In the genomic region with DNA sequence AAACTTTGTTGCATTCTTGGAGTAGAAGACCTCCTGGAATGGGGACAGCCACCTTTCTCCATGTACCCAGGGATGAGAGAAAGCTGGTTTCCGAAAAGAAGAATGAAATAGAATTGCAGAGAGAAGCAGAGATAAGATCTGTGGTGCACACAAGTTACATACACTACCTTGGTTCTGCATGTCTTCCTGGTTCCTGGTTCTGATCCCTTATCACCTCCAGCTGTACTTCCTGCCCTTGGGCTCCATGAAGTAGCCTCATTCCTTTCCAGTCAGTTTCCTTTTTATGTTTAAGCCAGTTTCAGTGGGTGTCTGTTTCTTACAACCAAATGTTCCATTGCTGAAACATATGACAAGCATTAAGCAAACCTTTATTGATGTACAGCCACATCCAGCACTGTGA, we compare ENCODE assay signal across 19 cellular contexts.
"Had no signal": no experiment of that assay in that cellular context is flagged by ENCODE, and none has a peak within 500 bp of the region (broad histone marks: within the 10 kb centered on the region; RNA-seq: fewer than 3 reads in every experiment).

No MANE protein-coding gene starts in this region.

- H3K4me1 ChIP-seq: psoas muscle, testis, upper lobe of right lung had no signal

- H3K9me3 ChIP-seq: psoas muscle, testis, upper lobe of right lung had no signal

- H3K36me3 ChIP-seq: upper lobe of right lung had no signal

- FAIRE-seq: TTC549 had no signal

- ATAC-seq: activated T-helper 17 cell treated with anti-CD3 and anti-CD28 coated beads, Interleukin-2, amount 50 U/mL, for 72 hours; psoas muscle; sciatic nerve; stimulated activated naive CD8-positive, alpha-beta T cell treated with anti-CD3 and anti-CD28 coated beads, Interleukin-15, amount 100 ng/mL, for 72 hours; T-helper 17 cell; upper lobe of right lung had no signal

- H3K4me3 ChIP-seq: psoas muscle, testis, upper lobe of right lung had no signal

- DNase-seq: activated CD4-positive, alpha-beta T cell treated with anti-CD3 and anti-CD28 coated beads, Interleukin-2, amount 10 ng/mL, durations not matched to agents 7 days and 5 days; activated CD8-positive, alpha-beta memory T cell treated with anti-CD3 and anti-CD28 coated beads for 24 hours; activated naive CD4-positive, alpha-beta T cell treated with Interleukin-2 at 50 U/mL for 16 hours; aorta; cortex of kidney; effector CD8-positive, alpha-beta T cell; foreskin melanocyte; kidney glomerular epithelial cell; nephron progenitor cell; occipital lobe; psoas muscle; stimulated activated CD4-positive, alpha-beta T cell treated with anti-CD3 and anti-CD28 coated beads, Interleukin-1b, Interleukin-23, amount 100 ng/mL, for 48 hours; stimulated activated naive CD8-positive, alpha-beta T cell treated with anti-CD3 and anti-CD28 coated beads, Interleukin-15, amount 100 ng/mL, for 72 hours; T-helper 17 cell; testis; upper lobe of right lung had no signal

- H3K27ac ChIP-seq: psoas muscle, testis, upper lobe of right lung had no signal

- H3K27me3 ChIP-seq: testis, upper lobe of right lung had no signal
